Comparison of ENCODE assay signal across 1 cellular context in the genomic region with DNA sequence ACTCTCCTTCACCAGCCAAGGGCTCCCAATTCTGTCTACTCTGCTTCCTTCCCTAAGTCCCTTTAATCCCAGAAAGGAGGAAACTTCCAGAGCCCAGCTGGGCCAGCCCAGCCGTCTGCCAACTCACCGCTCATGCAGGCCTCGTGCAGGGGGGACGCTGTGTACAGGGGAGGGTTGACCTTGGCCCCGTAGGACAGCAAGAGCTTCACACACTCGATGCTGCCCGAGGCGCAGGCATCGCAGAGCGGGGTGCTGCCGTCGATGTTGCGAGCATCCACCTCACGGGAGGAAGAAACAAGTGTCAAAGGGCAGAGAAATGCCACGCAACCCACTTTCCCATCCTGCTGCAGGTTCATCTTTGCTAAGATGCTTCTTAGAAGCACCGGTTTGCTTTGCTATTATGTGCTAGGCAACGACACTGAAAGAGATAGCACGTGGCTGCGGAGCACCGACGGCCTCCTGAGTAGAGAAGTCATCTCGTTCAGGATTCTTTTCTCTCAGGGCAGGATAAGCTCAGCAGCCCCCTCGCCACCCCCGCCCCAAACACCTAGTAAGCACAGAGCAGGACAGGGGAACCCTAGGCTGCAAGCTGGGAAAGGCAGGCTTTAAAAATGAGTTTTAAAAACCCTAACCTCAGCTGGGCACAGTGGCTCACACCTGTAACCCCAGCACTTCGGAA.
TF ChIP-seq lines count a peak whose summit lies in the region.

No MANE protein-coding gene starts in this region.

TF ChIP-seq in WTC11, 78 proteins besides CTCF, POLR2A, EP300 and RAD21:
- TF ChIP-seq CDX4 (CRISPR knock-in tag; IDR thresholded peaks at IDR 0.05; ENCODE audit: borderline replicate concordance) (no peak), TEAD1 (CRISPR knock-in tag; IDR thresholded peaks at IDR 0.05) (no peak), IRF2 (CRISPR knock-in tag; IDR thresholded peaks at IDR 0.05; ENCODE audit: borderline replicate concordance, low read depth) (no peak), TCF7 (CRISPR knock-in tag; IDR thresholded peaks at IDR 0.05; ENCODE audit: low read depth) (no peak), E2F5 (CRISPR knock-in tag; IDR thresholded peaks at IDR 0.05) (no peak), EMX1 (CRISPR knock-in tag; IDR thresholded peaks at IDR 0.05) (no peak), FOXP4 (CRISPR knock-in tag; IDR thresholded peaks at IDR 0.05) (no peak), SOX15 (CRISPR knock-in tag; IDR thresholded peaks at IDR 0.05) (no peak), ZNF532 (CRISPR knock-in tag; IDR thresholded peaks at IDR 0.05; ENCODE audit: borderline replicate concordance) (no peak), CREM (CRISPR knock-in tag; IDR thresholded peaks at IDR 0.05) (no peak), ESRRA (CRISPR knock-in tag; IDR thresholded peaks at IDR 0.05; ENCODE audit: borderline replicate concordance) (no peak), SMAD4 (CRISPR knock-in tag; IDR thresholded peaks at IDR 0.05) (no peak), SMAD3 (CRISPR knock-in tag; IDR thresholded peaks at IDR 0.05; ENCODE audit: borderline replicate concordance) (no peak), JAZF1 (CRISPR knock-in tag; IDR thresholded peaks at IDR 0.05) (no peak)
- TF ChIP-seq, protein P1, sequence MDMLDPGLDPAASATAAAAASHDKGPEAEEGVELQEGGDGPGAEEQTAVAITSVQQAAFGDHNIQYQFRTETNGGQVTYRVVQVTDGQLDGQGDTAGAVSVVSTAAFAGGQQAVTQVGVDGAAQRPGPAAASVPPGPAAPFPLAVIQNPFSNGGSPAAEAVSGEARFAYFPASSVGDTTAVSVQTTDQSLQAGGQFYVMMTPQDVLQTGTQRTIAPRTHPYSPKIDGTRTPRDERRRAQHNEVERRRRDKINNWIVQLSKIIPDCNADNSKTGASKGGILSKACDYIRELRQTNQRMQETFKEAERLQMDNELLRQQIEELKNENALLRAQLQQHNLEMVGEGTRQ (CRISPR knock-in tag; IDR thresholded peaks at IDR 0.05), result no peak
- TF ChIP-seq, protein P2, sequence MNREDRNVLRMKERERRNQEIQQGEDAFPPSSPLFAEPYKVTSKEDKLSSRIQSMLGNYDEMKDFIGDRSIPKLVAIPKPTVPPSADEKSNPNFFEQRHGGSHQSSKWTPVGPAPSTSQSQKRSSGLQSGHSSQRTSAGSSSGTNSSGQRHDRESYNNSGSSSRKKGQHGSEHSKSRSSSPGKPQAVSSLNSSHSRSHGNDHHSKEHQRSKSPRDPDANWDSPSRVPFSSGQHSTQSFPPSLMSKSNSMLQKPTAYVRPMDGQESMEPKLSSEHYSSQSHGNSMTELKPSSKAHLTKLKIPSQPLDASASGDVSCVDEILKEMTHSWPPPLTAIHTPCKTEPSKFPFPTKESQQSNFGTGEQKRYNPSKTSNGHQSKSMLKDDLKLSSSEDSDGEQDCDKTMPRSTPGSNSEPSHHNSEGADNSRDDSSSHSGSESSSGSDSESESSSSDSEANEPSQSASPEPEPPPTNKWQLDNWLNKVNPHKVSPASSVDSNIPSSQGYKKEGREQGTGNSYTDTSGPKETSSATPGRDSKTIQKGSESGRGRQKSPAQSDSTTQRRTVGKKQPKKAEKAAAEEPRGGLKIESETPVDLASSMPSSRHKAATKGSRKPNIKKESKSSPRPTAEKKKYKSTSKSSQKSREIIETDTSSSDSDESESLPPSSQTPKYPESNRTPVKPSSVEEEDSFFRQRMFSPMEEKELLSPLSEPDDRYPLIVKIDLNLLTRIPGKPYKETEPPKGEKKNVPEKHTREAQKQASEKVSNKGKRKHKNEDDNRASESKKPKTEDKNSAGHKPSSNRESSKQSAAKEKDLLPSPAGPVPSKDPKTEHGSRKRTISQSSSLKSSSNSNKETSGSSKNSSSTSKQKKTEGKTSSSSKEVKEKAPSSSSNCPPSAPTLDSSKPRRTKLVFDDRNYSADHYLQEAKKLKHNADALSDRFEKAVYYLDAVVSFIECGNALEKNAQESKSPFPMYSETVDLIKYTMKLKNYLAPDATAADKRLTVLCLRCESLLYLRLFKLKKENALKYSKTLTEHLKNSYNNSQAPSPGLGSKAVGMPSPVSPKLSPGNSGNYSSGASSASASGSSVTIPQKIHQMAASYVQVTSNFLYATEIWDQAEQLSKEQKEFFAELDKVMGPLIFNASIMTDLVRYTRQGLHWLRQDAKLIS (CRISPR knock-in tag; IDR thresholded peaks at IDR 0.05; ENCODE audit: borderline replicate concordance), result no peak
TF ChIP-seq in WTC11: peak in this region for 0.
